ENCODE assay signal across 16 cellular contexts in the genomic region with DNA sequence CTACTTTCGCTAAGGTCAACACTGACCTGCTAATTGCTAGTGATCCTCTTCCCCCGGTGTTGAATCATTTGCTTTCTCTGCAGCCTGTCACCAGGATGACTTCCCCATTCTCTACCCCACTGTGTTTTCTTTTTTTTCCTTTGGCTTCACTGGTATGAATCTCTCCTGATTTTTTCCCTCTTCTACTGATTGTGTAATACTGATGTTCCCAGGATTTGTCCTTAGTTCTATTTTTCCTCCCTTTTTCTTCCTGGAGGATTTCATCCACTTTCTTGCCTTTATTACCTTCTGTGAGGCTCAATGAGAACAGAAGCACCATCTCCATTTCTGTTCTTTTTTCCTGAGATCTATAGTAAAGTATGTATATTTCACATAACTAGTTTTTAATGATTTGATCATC. TPM values are rescaled to one million over a fixed set of nuclear protein-coding genes. Genes with fewer than 3 reads are reported as not detected.
"Had no signal": no experiment of that assay in that cellular context is flagged by ENCODE, and none has a peak within 500 bp of the region (broad histone marks: within the 10 kb centered on the region; RNA-seq: fewer than 3 reads in every experiment).

No MANE protein-coding gene starts in this region.

- H3K9me3 ChIP-seq: adrenal gland, ascending aorta, esophagus muscularis mucosa, gastrocnemius medialis, neutrophil, ovary, psoas muscle, stomach, suprapubic skin, transverse colon had no signal

- H3K4me3 ChIP-seq: adrenal gland, ascending aorta, esophagus muscularis mucosa, gastrocnemius medialis, ovary, psoas muscle, stomach, suprapubic skin, transverse colon had no signal

- H3K27ac ChIP-seq: adrenal gland, ascending aorta, brain microvascular endothelial cell, esophagus muscularis mucosa, gastrocnemius medialis, neutrophil, ovary, psoas muscle, stomach, suprapubic skin, transverse colon had no signal

- DNase-seq: activated T-cell treated with anti-CD3 and anti-CD28 coated beads, Interleukin-2, amount 50 U/mL, for 1 hour; gastrocnemius medialis; natural killer cell; psoas muscle; right cardiac atrium; stimulated activated CD4-positive, alpha-beta T cell treated with anti-CD3 and anti-CD28 coated beads, Interleukin-12 subunit alpha, Interleukin-12 subunit beta, amount 100 ng/mL, for 4 hours had no signal

- H3K4me1 ChIP-seq: adrenal gland, ascending aorta, esophagus muscularis mucosa, gastrocnemius medialis, psoas muscle, stomach, suprapubic skin, transverse colon had no signal

- H3K36me3 ChIP-seq: adrenal gland, ascending aorta, brain microvascular endothelial cell, esophagus muscularis mucosa, gastrocnemius medialis, neutrophil, ovary, suprapubic skin had no signal

- H3K27me3 ChIP-seq: adrenal gland, ascending aorta, brain microvascular endothelial cell, esophagus muscularis mucosa, gastrocnemius medialis, neutrophil, ovary, stomach, suprapubic skin, transverse colon had no signal

RNA-seq across cellular contexts. Expression of a gene that starts 19.8 kb away (rescaled TPM):
- total RNA-seq: ascending aorta, esophagus muscularis mucosa, left ventricle myocardium superior, natural killer cell had no signal
